Comparison of ENCODE assay signal across 17 cellular contexts in the genomic region with DNA sequence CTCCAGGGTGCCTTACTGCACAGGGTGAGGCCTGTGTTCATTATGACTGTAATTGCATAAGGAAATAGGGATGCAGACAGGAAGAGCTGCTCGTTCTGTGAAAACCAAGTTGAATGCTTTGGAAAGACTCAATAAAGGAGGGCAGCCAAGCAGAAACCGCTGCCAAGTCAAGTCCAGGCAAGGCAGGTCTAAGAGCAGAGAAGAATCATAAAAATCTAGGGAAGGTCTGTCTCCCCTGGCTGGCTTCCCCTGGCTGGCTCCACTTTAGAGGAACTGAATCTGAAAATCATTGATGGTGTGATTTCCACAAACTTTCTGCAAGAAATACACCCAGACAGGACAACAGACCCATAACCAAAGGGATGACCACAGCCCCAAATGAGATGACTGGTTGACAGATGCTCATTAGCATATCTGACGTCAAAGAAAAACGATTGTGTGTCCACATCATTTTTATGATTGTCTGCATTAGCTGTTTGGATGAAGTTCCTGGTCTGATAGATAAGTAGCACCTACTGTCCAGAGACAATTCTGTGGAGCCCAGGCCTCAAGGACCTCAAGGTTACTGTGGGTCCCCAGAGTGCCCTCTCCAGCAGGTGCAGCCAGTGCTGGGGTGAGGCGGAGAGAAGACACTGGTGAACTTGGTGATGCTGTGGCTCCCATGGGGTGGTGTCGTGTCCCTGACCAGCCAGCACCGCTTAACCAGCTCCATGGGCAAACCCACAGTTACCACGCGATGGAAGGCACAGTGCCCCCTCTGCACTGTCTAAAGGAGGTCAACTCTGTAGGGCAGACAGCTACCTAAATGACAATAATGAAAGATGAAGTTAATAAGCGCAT.
DNase-seq lines count a peak whose midpoint lies in the region; ATAC-seq, FAIRE-seq and TF ChIP-seq lines count a peak whose summit lies in the region.
"Had no signal": no experiment of that assay in that cellular context is flagged by ENCODE, and none has a peak within 500 bp of the region (broad histone marks: within the 10 kb centered on the region; RNA-seq: fewer than 3 reads in every experiment).

No MANE protein-coding gene starts in this region.

- no peak overlapping the region for H2BK15ac ChIP-seq in neuronal stem cell (ENCODE audit: low read length)

- H3K79me1 ChIP-seq in neuronal stem cell (ENCODE audit: low read depth, low read length), result no peaks in the 10 kb centered on the region

- no peaks in the 10 kb centered on the region for H3K36me3 Mint-ChIP-seq in activated T-helper 17 cell treated with anti-CD3 and anti-CD28 coated beads, Interleukin-2, amount 50 U/mL, for 72 hours (ENCODE audit: low read depth)
- H3K36me3 Mint-ChIP-seq: stimulated activated effector memory CD8-positive, alpha-beta T cell treated with anti-CD3 and anti-CD28 coated beads, Interleukin-12 subunit alpha, Interleukin-12 subunit beta, amount 100 ng/mL, for 72 hours had no signal

- no peak overlapping the region for H3K23ac ChIP-seq in neuronal stem cell (ENCODE audit: low read depth, low read length, poor library complexity)

- H2BK120ac ChIP-seq in neuronal stem cell (ENCODE audit: low read depth, low read length), result no peak overlapping the region

- H2AFZ ChIP-seq in neuronal stem cell (ENCODE audit: low read length), result no peak overlapping the region

- H2BK12ac ChIP-seq in neuronal stem cell (ENCODE audit: low read length), result no peak overlapping the region

- peaks cover 2 to 9% of the 10 kb centered on the region in 2 donors for H3K4me1 ChIP-seq in neuronal stem cell (ENCODE audit: control insufficient read depth in 2 of 2, insufficient read depth in 1 of 2, low read depth in 1 of 2, low read length in 2 of 2)
- H3K4me1 ChIP-seq: gastrocnemius medialis had no signal

- no peak overlapping the region for H3K4me3 ChIP-seq in bronchial epithelial cell (ENCODE audit: low read depth, low read length)
- no peak overlapping the region for H3K4me3 ChIP-seq in neuronal stem cell (ENCODE audit: low read length in 2 of 2)
- H3K4me3 ChIP-seq: gastrocnemius medialis, MG63 had no signal

- H3K14ac ChIP-seq in neuronal stem cell (ENCODE audit: low read length), result no peak overlapping the region

- no peak for FAIRE-seq in bronchial epithelial cell (lab: Jason Lieb, UNC)

- H3K4ac ChIP-seq in neuronal stem cell (ENCODE audit: low read length), result no peak overlapping the region

- no peak overlapping the region for H2BK5ac ChIP-seq in neuronal stem cell (ENCODE audit: low read length)

- ATAC-seq in GM18511 (IDR thresholded peaks at IDR 0.05; ENCODE audit: unreplicated experiment), result peak; percentile 47
- ATAC-seq in HG02938 (IDR thresholded peaks at IDR 0.05; ENCODE audit: unreplicated experiment), result peak; percentile 54
- ATAC-seq in HG03095 (IDR thresholded peaks at IDR 0.05; ENCODE audit: unreplicated experiment), result no peak
- ATAC-seq in activated T-helper 17 cell treated with anti-CD3 and anti-CD28 coated beads, Interleukin-2, amount 50 U/mL, for 72 hours (replicated peaks), result no peak
- ATAC-seq: gastrocnemius medialis; stimulated activated effector memory CD8-positive, alpha-beta T cell treated with anti-CD3 and anti-CD28 coated beads, Interleukin-12 subunit alpha, Interleukin-12 subunit beta, amount 100 ng/mL, for 72 hours had no signal

- no peak overlapping the region for H3K27ac Mint-ChIP-seq in activated T-helper 17 cell treated with anti-CD3 and anti-CD28 coated beads, Interleukin-2, amount 50 U/mL, for 72 hours
- H3K27ac Mint-ChIP-seq: stimulated activated effector memory CD8-positive, alpha-beta T cell treated with anti-CD3 and anti-CD28 coated beads, Interleukin-12 subunit alpha, Interleukin-12 subunit beta, amount 100 ng/mL, for 72 hours had no signal

- H3K36me3 ChIP-seq in bronchial epithelial cell (ENCODE audit: control insufficient read depth, insufficient read depth, low read length) (no peaks in the 10 kb centered on the region), neuronal stem cell (replicated peaks in 1 of 2; ENCODE audit: control insufficient read depth in 2 of 2, insufficient read depth in 2 of 2, low read length in 2 of 2) (no peaks in the 10 kb centered on the region)
- H3K36me3 ChIP-seq: brain microvascular endothelial cell, gastrocnemius medialis, MG63 had no signal

- H3K9me3 ChIP-seq in neuronal stem cell (replicated peaks in 1 of 2; ENCODE audit: control insufficient read depth in 2 of 2, insufficient read depth in 1 of 2, low read depth in 1 of 2, low read length in 2 of 2), result no peaks in the 10 kb centered on the region
- H3K9me3 ChIP-seq: gastrocnemius medialis, MG63 had no signal

- WGBS in neuronal stem cell (ENCODE audit: extremely low coverage in 2 of 2, insufficient read length in 2 of 2, insufficient replicate concordance in 1 of 2), 2 donors, result no CpG with 5 or more reads among the region's 10 CpGs

- peak overlapping the region; percentile 66 for H4K8ac ChIP-seq in neuronal stem cell (ENCODE audit: low read depth, low read length)

- DNase-seq in bronchial epithelial cell (ENCODE audit: low read depth), result peak; percentile 58
- no peak for DNase-seq in neuronal stem cell (ENCODE audit: low spot score)
- DNase-seq in SKM-1 (lab: John Stamatoyannopoulos, UW; ENCODE audit: unreplicated experiment), result no peak
- no peak for DNase-seq in NCI-H1694 treated with DMSO at 0.1 percent for 48 hours (lab: John Stamatoyannopoulos, UW)
- DNase-seq: activated gamma-delta T cell treated with Interleukin-2 at 50 U/mL for 16 hours; AML-193; brain microvascular endothelial cell; gastrocnemius medialis; MG63; NCI-H510A; stimulated activated CD4-positive, alpha-beta T cell treated with anti-CD3 and anti-CD28 coated beads, Interleukin-2, amount 100 ng/mL, for 48 hours; T1000 had no signal

- no peak overlapping the region for H4K91ac ChIP-seq in neuronal stem cell (ENCODE audit: low read depth, low read length, poor library complexity)

- H3K4me1 Mint-ChIP-seq in activated T-helper 17 cell treated with anti-CD3 and anti-CD28 coated beads, Interleukin-2, amount 50 U/mL, for 72 hours, result peaks cover 7% of the 10 kb centered on the region

- no peaks in the 10 kb centered on the region for H3K9me3 Mint-ChIP-seq in activated T-helper 17 cell treated with anti-CD3 and anti-CD28 coated beads, Interleukin-2, amount 50 U/mL, for 72 hours
- H3K9me3 Mint-ChIP-seq: stimulated activated effector memory CD8-positive, alpha-beta T cell treated with anti-CD3 and anti-CD28 coated beads, Interleukin-12 subunit alpha, Interleukin-12 subunit beta, amount 100 ng/mL, for 72 hours had no signal

- no peak overlapping the region for H3K9ac ChIP-seq in neuronal stem cell (ENCODE audit: low read depth, low read length, poor library complexity)

- H3K4me2 ChIP-seq in neuronal stem cell (ENCODE audit: insufficient read depth, low read length, poor library complexity, severe bottlenecking), result no peak overlapping the region

- no peak overlapping the region for H3K27ac ChIP-seq in neuronal stem cell (replicated peaks; ENCODE audit: low read length)
- H3K27ac ChIP-seq: brain microvascular endothelial cell, gastrocnemius medialis had no signal

- H2AK5ac ChIP-seq in neuronal stem cell (ENCODE audit: low read depth, low read length), result no peak overlapping the region

- H3K4me3 Mint-ChIP-seq in activated T-helper 17 cell treated with anti-CD3 and anti-CD28 coated beads, Interleukin-2, amount 50 U/mL, for 72 hours, result no peak overlapping the region
- H3K4me3 Mint-ChIP-seq: stimulated activated effector memory CD8-positive, alpha-beta T cell treated with anti-CD3 and anti-CD28 coated beads, Interleukin-12 subunit alpha, Interleukin-12 subunit beta, amount 100 ng/mL, for 72 hours had no signal

- peaks cover 47% of the 10 kb centered on the region for H3K27me3 Mint-ChIP-seq in activated T-helper 17 cell treated with anti-CD3 and anti-CD28 coated beads, Interleukin-2, amount 50 U/mL, for 72 hours

- TF ChIP-seq CTCF in bronchial epithelial cell (IDR thresholded peaks at IDR 0.05; ENCODE audit: insufficient read depth, low read length, severe bottlenecking), result no peak

- H3K18ac ChIP-seq in neuronal stem cell (ENCODE audit: low read length), result peak overlapping the region; percentile 34

- H3K27me3 ChIP-seq in bronchial epithelial cell (ENCODE audit: control insufficient read depth, insufficient read depth, low read length) (no peaks in the 10 kb centered on the region), neuronal stem cell (ENCODE audit: control insufficient read depth in 3 of 3, insufficient read depth in 3 of 3, low read depth in 1 of 3, low read length in 3 of 3) (peaks cover 0 to 11% (median 0%) of the 10 kb centered on the region in 3 experiments)
- H3K27me3 ChIP-seq: brain microvascular endothelial cell, MG63 had no signal

Comparison
In these comparisons a context has a peak if more than half of its experiments do, and no peak if none do; other contexts are left out.
1. ATAC-seq: peak in GM18511 (single experiment) and HG02938 (single experiment); none in HG03095 (single experiment) and activated T-helper 17 cell treated with anti-CD3 and anti-CD28 coated beads, Interleukin-2, amount 50 U/mL, for 72 hours (single experiment).